1 cellular context compared by ENCODE assay signal in the genomic region with DNA sequence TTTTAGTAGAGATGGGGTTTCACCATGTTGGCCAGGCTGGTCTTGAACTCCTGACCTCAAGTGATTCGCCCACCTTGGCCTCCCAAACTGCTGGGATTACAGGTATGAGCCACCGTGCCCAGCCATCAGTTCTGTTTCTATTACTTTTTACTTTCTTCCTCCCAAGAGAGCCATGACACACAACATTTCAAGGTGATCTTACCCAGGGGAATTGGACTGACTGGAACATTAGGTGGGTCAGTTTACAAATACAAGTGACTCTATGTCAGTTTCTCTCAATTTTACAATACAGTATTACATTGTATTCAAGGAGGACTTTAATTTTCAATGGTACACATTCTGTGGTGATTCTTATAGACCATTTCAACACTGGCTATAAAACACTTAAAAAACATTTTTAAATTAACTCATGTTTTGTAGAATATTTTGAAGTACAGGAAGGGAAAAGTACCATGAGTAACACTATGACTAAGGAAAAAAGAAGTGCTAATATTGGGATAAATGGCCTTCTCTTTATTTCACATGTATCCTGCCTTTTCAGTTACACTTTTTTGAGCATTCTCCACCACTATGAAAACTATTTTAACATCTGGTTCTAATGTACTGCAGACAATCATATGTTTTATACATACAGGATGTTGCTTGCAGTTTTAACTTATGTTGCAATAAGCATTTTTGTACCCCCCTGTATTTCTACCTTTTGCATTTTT.
TF ChIP-seq lines count a peak whose summit lies in the region.

No MANE protein-coding gene starts in this region.

TF ChIP-seq in IMR-90, 13 proteins besides CTCF, POLR2A, EP300 and RAD21:
- TF ChIP-seq MAFK (IDR thresholded peaks at IDR 0.05; ENCODE audit: low read depth, low read length) (no peak; the same call in 1 of the 2 replicates), NFE2L2 (IDR thresholded peaks at IDR 0.05; ENCODE audit: low read depth, low read length) (peak; percentile 38; the same call in 1 of the 2 replicates), CEBPB (IDR thresholded peaks at IDR 0.05; ENCODE audit: low read depth, low read length) (peak; percentile 55)
